ENCODE assay signal across 8 cellular contexts in genomic region chr17:43389022-43389947, GRCh38. TPM values are rescaled to one million over a fixed set of nuclear protein-coding genes. Genes with fewer than 3 reads are reported as not detected.
DNase-seq lines count a peak whose midpoint lies in the region; ATAC-seq and TF ChIP-seq lines count a peak whose summit lies in the region.

No MANE protein-coding gene starts in this region.

- 2% methylated on average over 35 of the region's 35 CpGs for WGBS in lower leg skin, 2 donors

- peak in 1 of 3 donors; percentile 85 for TF ChIP-seq CTCF in lower leg skin (IDR thresholded peaks at IDR 0.05)

- H3K4me3 ChIP-seq in GM08714 (ENCODE audit: low read length): peak overlapping the region; percentile 68
- H3K4me3 ChIP-seq in lower leg skin (ENCODE audit: low read depth, poor library complexity, severe bottlenecking): peak overlapping the region; percentile 54

- intact Hi-C loops in lower leg skin (cut with DNase I; ENCODE audit: low total_unique reads): no loop called here

- TF ChIP-seq POLR2A in lower leg skin (IDR thresholded peaks at IDR 0.05): no peak

- DNase-seq in NCI-H748 (lab: John Stamatoyannopoulos, UW; ENCODE audit: unreplicated experiment) (peak; percentile 88), dermis blood vessel endothelial cell (peak; percentile 85), lower leg skin (ENCODE audit: low spot score in 2 of 2) (peak; percentile 87 to 98)
- DNase-seq in activated CD4-positive, alpha-beta T cell treated with anti-CD3 and anti-CD28 coated beads, Interleukin-2, amount 50 U/mL, for 4 hours: peak; percentile 72 to 73
- peak; percentile 68 to 78 for DNase-seq in stimulated activated CD4-positive, alpha-beta T cell treated with anti-CD3 and anti-CD28 coated beads, Interleukin-4, amount 100 ng/mL, for 48 hours (ENCODE audit: low read depth in 2 of 2)

- peak; percentile 43 for ATAC-seq in HG03439 (IDR thresholded peaks at IDR 0.05; ENCODE audit: unreplicated experiment)
- ATAC-seq in GM19023 (IDR thresholded peaks at IDR 0.05; ENCODE audit: unreplicated experiment): no peak

RNA-seq across cellular contexts. Expression of gene ARL4D, which starts 9.5 kb away (rescaled TPM):
- 0.93 and 1.4 TPM in 2 replicates for total RNA-seq in dermis blood vessel endothelial cell
- 10 to 100 TPM; 30.3 to 50.6 (median 43.7) TPM for total RNA-seq in lower leg skin

Comparison
In these comparisons a context has a peak if more than half of its experiments do, and no peak if none do; other contexts are left out.
1. RNA of gene ARL4D, which starts 9.5 kb away (total RNA-seq): 30.3 to 50.6 TPM in lower leg skin; 0.93 to 1.4 TPM in dermis blood vessel endothelial cell; every median in the first group is over 10 times any median in the second.
2. Peak in every context shown above with its lines, with median percentiles within 50 percentile points of each other: DNase-seq.